Comparison of ENCODE assay signal across 8 cellular contexts in genomic region chr1:161166669-161167548, GRCh38. TPM values are rescaled to one million over a fixed set of nuclear protein-coding genes. Genes with fewer than 3 reads are reported as not detected.
DNase-seq lines count a peak whose midpoint lies in the region; ATAC-seq lines count a peak whose summit lies in the region.

No MANE protein-coding gene starts in this region.

- H3K9me3 ChIP-seq in adipocyte (ENCODE audit: control insufficient read depth, low read length) (no peaks in the 10 kb centered on the region), iPS-20b (ENCODE audit: insufficient read depth, low read depth, low read length) (no peaks in the 10 kb centered on the region)

- intact Hi-C loops in activated CD4-positive, alpha-beta T cell treated with anti-CD3 and anti-CD28 coated beads for 36 hours (cut with DNase I, micrococcal nuclease): loop anchor here (1.0 to 5.0 kb wide), 6 partner anchors 10 to 60 kb away; partner anchors contain the start of genes B4GALT3 (in 2 of the 2), NDUFS2 (in 2 of the 2), DEDD (in 1 of the 2) and TOMM40L (in 1 of the 2)

- peak overlapping the region; percentile 87 for H3K4me3 Mint-ChIP-seq in activated CD4-positive, alpha-beta T cell treated with anti-CD3 and anti-CD28 coated beads for 36 hours
- peak overlapping the region; percentile 86 to 96 for H3K4me3 Mint-ChIP-seq in stimulated activated naive CD8-positive, alpha-beta T cell treated with anti-CD3 and anti-CD28 coated beads, Interleukin-15, amount 100 ng/mL, for 72 hours

- no peaks in the 10 kb centered on the region for H3K27me3 Mint-ChIP-seq in activated CD4-positive, alpha-beta T cell treated with anti-CD3 and anti-CD28 coated beads for 36 hours
- no peaks in the 10 kb centered on the region for H3K27me3 Mint-ChIP-seq in stimulated activated naive CD8-positive, alpha-beta T cell treated with anti-CD3 and anti-CD28 coated beads, Interleukin-15, amount 100 ng/mL, for 72 hours

- H3K27ac Mint-ChIP-seq in activated CD4-positive, alpha-beta T cell treated with anti-CD3 and anti-CD28 coated beads for 36 hours: peak overlapping the region; percentile 90
- peak overlapping the region; percentile 97 to 100 for H3K27ac Mint-ChIP-seq in stimulated activated naive CD8-positive, alpha-beta T cell treated with anti-CD3 and anti-CD28 coated beads, Interleukin-15, amount 100 ng/mL, for 72 hours

- peaks cover 36% of the 10 kb centered on the region for H3K4me1 Mint-ChIP-seq in activated CD4-positive, alpha-beta T cell treated with anti-CD3 and anti-CD28 coated beads for 36 hours
- peaks cover 73% of the 10 kb centered on the region for H3K4me1 Mint-ChIP-seq in stimulated activated naive CD8-positive, alpha-beta T cell treated with anti-CD3 and anti-CD28 coated beads, Interleukin-15, amount 100 ng/mL, for 72 hours

- peak overlapping the region; percentile 91 for H3K9ac ChIP-seq in adipocyte (ENCODE audit: low read length)
- peak overlapping the region; percentile 89 for H3K9ac ChIP-seq in iPS-20b (ENCODE audit: low read depth, low read length)

- no peaks in the 10 kb centered on the region for H3K9me3 Mint-ChIP-seq in activated CD4-positive, alpha-beta T cell treated with anti-CD3 and anti-CD28 coated beads for 36 hours (ENCODE audit: low read depth)
- H3K9me3 Mint-ChIP-seq in stimulated activated naive CD8-positive, alpha-beta T cell treated with anti-CD3 and anti-CD28 coated beads, Interleukin-15, amount 100 ng/mL, for 72 hours: no peaks in the 10 kb centered on the region

- CTCF ChIA-PET in activated CD4-positive, alpha-beta T cell treated with anti-CD3 and anti-CD28 coated beads for 36 hours (lab: Charles Lee): interaction anchor here (0.6 to 3.9 kb wide), 32 partner anchors 9 to 366 kb away, joined by 3 to 30 read pairs (median 6); partner anchors contain the start of genes ADAMTS4, ARHGAP30, B4GALT3 and DEDD

- peak; percentile 40 for DNase-seq in activated CD4-positive, alpha-beta T cell treated with anti-CD3 and anti-CD28 coated beads for 36 hours
- DNase-seq in activated CD4-positive, alpha-beta T cell treated with anti-CD3 and anti-CD28 coated beads, Interleukin-2, amount 50 U/mL, for 1 hour: no peak
- DNase-seq in Kasumi-1 (lab: John Stamatoyannopoulos, UW) (peak; percentile 21 to 48), adipocyte (ENCODE audit: low read depth) (peak; percentile 33), NCI-H1436 treated with DMSO at 0.1 percent for 48 hours (lab: John Stamatoyannopoulos, UW) (no peak), NCI-H446 (lab: John Stamatoyannopoulos, UW) (no peak)
- no peak for DNase-seq in stimulated activated naive CD8-positive, alpha-beta T cell treated with anti-CD3 and anti-CD28 coated beads, Interleukin-15, amount 100 ng/mL, for 72 hours

- peak overlapping the region; percentile 93 for H3K4me3 ChIP-seq in adipocyte (ENCODE audit: low read length)
- H3K4me3 ChIP-seq in iPS-20b (ENCODE audit: low read length): peak overlapping the region; percentile 91

- H3K27ac ChIP-seq in iPS-20b (ENCODE audit: low read length): no peak overlapping the region

- peaks cover 18% of the 10 kb centered on the region for H3K4me1 ChIP-seq in adipocyte (ENCODE audit: control insufficient read depth, insufficient read depth, low read length)
- H3K4me1 ChIP-seq in iPS-20b (ENCODE audit: insufficient read depth, low read length): no peaks in the 10 kb centered on the region

- no peak for ATAC-seq in activated CD4-positive, alpha-beta T cell treated with anti-CD3 and anti-CD28 coated beads for 36 hours
- ATAC-seq in stimulated activated naive CD8-positive, alpha-beta T cell treated with anti-CD3 and anti-CD28 coated beads, Interleukin-15, amount 100 ng/mL, for 72 hours: no peak

- H3K36me3 ChIP-seq in adipocyte (ENCODE audit: control insufficient read depth, insufficient read depth, low read length, severe bottlenecking) (peaks cover 50% of the 10 kb centered on the region), iPS-20b (ENCODE audit: insufficient read depth, low read depth, low read length) (peaks cover 62% of the 10 kb centered on the region)

- H3K27me3 ChIP-seq in adipocyte (replicated peaks; ENCODE audit: control insufficient read depth, insufficient read depth, low read length) (no peaks in the 10 kb centered on the region), iPS-20b (ENCODE audit: insufficient read depth, low read length) (no peaks in the 10 kb centered on the region)

- H3K36me3 Mint-ChIP-seq in activated CD4-positive, alpha-beta T cell treated with anti-CD3 and anti-CD28 coated beads for 36 hours (ENCODE audit: low read depth): peaks cover 32% of the 10 kb centered on the region

- POLR2A ChIA-PET in activated CD4-positive, alpha-beta T cell treated with anti-CD3 and anti-CD28 coated beads for 36 hours (lab: Charles Lee): interaction anchor here (0.6 to 3.4 kb wide), 11 partner anchors 10 to 222 kb away, joined by 3 to 15 read pairs (median 4); partner anchors contain the start of genes B4GALT3, DEDD, NDUFS2 and NIT1

RNA-seq across cellular contexts. Expression of gene PPOX, which starts 0.7 kb away (rescaled TPM):
- total RNA-seq in activated CD4-positive, alpha-beta T cell treated with anti-CD3 and anti-CD28 coated beads for 36 hours: 10 to 100 TPM; 21.5 to 28.8 TPM

RNA-seq across cellular contexts. Expression of gene USP21, which starts 7.6 kb away (rescaled TPM):
- 10 to 100 TPM; 25.1 to 32.0 TPM for total RNA-seq in activated CD4-positive, alpha-beta T cell treated with anti-CD3 and anti-CD28 coated beads for 36 hours

RNA-seq across cellular contexts. Expression of gene B4GALT3, which starts 10.4 kb away (rescaled TPM):
- total RNA-seq in activated CD4-positive, alpha-beta T cell treated with anti-CD3 and anti-CD28 coated beads for 36 hours: 10 to 100 TPM; 40.5 to 51.8 TPM

RNA-seq across cellular contexts. Expression of gene UFC1, which starts 13.1 kb away (rescaled TPM):
- total RNA-seq in activated CD4-positive, alpha-beta T cell treated with anti-CD3 and anti-CD28 coated beads for 36 hours: 10 to 100 TPM; 89.2 to 98.6 TPM

RNA-seq across cellular contexts. Expression of gene ADAMTS4, which starts 31.9 kb away (rescaled TPM):
- under 1 TPM; 0.40 to 0.71 TPM for total RNA-seq in activated CD4-positive, alpha-beta T cell treated with anti-CD3 and anti-CD28 coated beads for 36 hours

Comparison
In these comparisons a context has a peak if more than half of its experiments do, and no peak if none do; other contexts are left out.
1. DNase-seq: peak in activated CD4-positive, alpha-beta T cell treated with anti-CD3 and anti-CD28 coated beads for 36 hours (single experiment), Kasumi-1 (2 of 2) and adipocyte (single experiment); none in activated CD4-positive, alpha-beta T cell treated with anti-CD3 and anti-CD28 coated beads, Interleukin-2, amount 50 U/mL, for 1 hour (single experiment), stimulated activated naive CD8-positive, alpha-beta T cell treated with anti-CD3 and anti-CD28 coated beads, Interleukin-15, amount 100 ng/mL, for 72 hours (0 of 2), NCI-H1436 treated with DMSO at 0.1 percent for 48 hours (single experiment) and NCI-H446 (0 of 2).